Comparison of ENCODE assay signal across 33 cellular contexts in the genomic region with DNA sequence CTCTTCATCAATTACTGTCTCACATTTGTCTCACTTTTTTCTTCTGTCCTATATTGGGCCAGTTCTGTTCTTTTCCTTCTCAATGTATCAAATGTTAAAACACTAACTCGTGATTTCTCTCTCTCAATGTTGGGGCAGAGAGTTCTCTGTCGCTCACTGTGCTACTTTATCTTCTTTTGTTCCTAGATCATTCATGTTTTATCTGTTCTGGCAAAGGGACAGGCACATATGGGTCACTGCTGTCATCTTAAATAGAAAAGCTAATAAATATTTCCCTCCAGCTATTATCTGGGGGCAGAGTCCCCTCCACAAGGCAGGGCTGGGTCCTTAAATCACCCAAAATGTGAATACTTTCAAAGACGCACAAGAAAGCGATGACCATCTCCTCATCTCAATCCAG.
"Had no signal": no experiment of that assay in that cellular context is flagged by ENCODE, and none has a peak within 500 bp of the region (broad histone marks: within the 10 kb centered on the region; RNA-seq: fewer than 3 reads in every experiment).

No MANE protein-coding gene starts in this region.

- H3K36me3 ChIP-seq: adrenal gland, brain microvascular endothelial cell, breast epithelium had no signal

- H3K4me1 ChIP-seq: adrenal gland, breast epithelium had no signal

- H3K27me3 ChIP-seq: adrenal gland, body of pancreas, brain microvascular endothelial cell, breast epithelium had no signal

- FAIRE-seq: astrocyte, TTC549 had no signal

- DNase-seq: activated B cell treated with CpG ODN at 0.5 μM for 24 hours; activated CD4-positive, alpha-beta memory T cell treated with anti-CD3 and anti-CD28 coated beads for 36 hours; activated CD4-positive, alpha-beta T cell treated with anti-CD3 and anti-CD28 coated beads for 4 hours; activated CD4-positive, alpha-beta T cell treated with anti-CD3 and anti-CD28 coated beads, Interleukin-2, amount 10 ng/mL, durations not matched to agents 24 days and 14 days; activated CD4-positive, alpha-beta T cell treated with anti-CD3 and anti-CD28 coated beads, Interleukin-2, amount 50 U/mL, for 1 hour; activated CD4-positive, alpha-beta T cell treated with anti-CD3 and anti-CD28 coated beads, Interleukin-2, amount 50 U/mL, for 4 hours; activated CD4-positive, CD25-positive, alpha-beta regulatory T cell treated with anti-CD3 and anti-CD28 coated beads, Interleukin-2, amount 50 U/mL, for 72 hours; activated CD8-positive, alpha-beta memory T cell treated with anti-CD3 and anti-CD28 coated beads, Interleukin-2, amount 50 U/mL, for 4 hours; activated CD8-positive, alpha-beta T cell treated with anti-CD3 and anti-CD28 coated beads for 36 hours; activated effector memory CD4-positive, alpha-beta T cell treated with anti-CD3 and anti-CD28 coated beads, Interleukin-2, amount 50 U/mL, for 16 hours; activated gamma-delta T cell treated with Interleukin-2 at 50 U/mL for 16 hours; activated naive CD4-positive, alpha-beta T cell; activated naive CD4-positive, alpha-beta T cell treated with anti-CD3 and anti-CD28 coated beads for 36 hours; activated naive CD4-positive, alpha-beta T cell treated with anti-CD3 and anti-CD28 coated beads, Interleukin-2, amount 50 U/mL, for 16 hours; activated naive CD8-positive, alpha-beta T cell treated with anti-CD3 and anti-CD28 coated beads for 36 hours; activated T-cell treated with anti-CD3 and anti-CD28 coated beads for 4 hours; activated T-cell treated with anti-CD3 and anti-CD28 coated beads, Interleukin-2, amount 50 U/mL, for 1 hour; activated T-cell treated with anti-CD3 and anti-CD28 coated beads, Interleukin-2, amount 50 U/mL, for 4 hours; activated T-cell treated with anti-CD3 and anti-CD28 coated beads, Interleukin-2, amount 50 U/mL, for 72 hours; adrenal gland; amniotic stem cell; aorta; body of pancreas; brain microvascular endothelial cell; central memory CD4-positive, alpha-beta T cell; T-helper 1 cell; T-helper 2 cell; T-helper 9 cell had no signal

- ATAC-seq: activated CD8-positive, alpha-beta T cell treated with anti-CD3 and anti-CD28 coated beads for 36 hours; activated naive CD4-positive, alpha-beta T cell treated with anti-CD3 and anti-CD28 coated beads, Interleukin-2, amount 50 U/mL, for 72 hours; activated T-cell treated with anti-CD3 and anti-CD28 coated beads, Interleukin-2, amount 50 U/mL, for 4 hours; activated T-cell treated with anti-CD3 and anti-CD28 coated beads, Interleukin-2, amount 50 U/mL, for 72 hours; activated T-helper 17 cell treated with anti-CD3 and anti-CD28 coated beads, Interleukin-2, amount 50 U/mL, for 72 hours; body of pancreas had no signal

- H3K4me3 ChIP-seq: adrenal gland, body of pancreas, breast epithelium had no signal

- H3K27ac ChIP-seq: adrenal gland, body of pancreas, brain microvascular endothelial cell, breast epithelium had no signal

- H3K9me3 ChIP-seq: adrenal gland, body of pancreas, breast epithelium had no signal
